ENCODE assay signal across 1 cellular context in genomic region chr4:4472344-4472958, GRCh38.
TF ChIP-seq lines count a peak whose summit lies in the region.

No MANE protein-coding gene starts in this region.

TF ChIP-seq in HepG2, 621 proteins besides CTCF, POLR2A, EP300 and RAD21 (continued from another document and continues in another):
- TF ChIP-seq DZIP1 (CRISPR knock-in tag; IDR thresholded peaks at IDR 0.05) (no peak), SKIL (CRISPR knock-in tag; IDR thresholded peaks at IDR 0.05; ENCODE audit: borderline replicate concordance) (no peak), AGO1 (IDR thresholded peaks at IDR 0.05; ENCODE audit: low read depth, low read length, poor library complexity, severe bottlenecking) (no peak), ZNF251 (CRISPR knock-in tag; IDR thresholded peaks at IDR 0.05) (no peak), ZNF230 (CRISPR knock-in tag; IDR thresholded peaks at IDR 0.05) (no peak), TRIM24 (CRISPR knock-in tag; IDR thresholded peaks at IDR 0.05) (no peak), WIZ (CRISPR knock-in tag; IDR thresholded peaks at IDR 0.05) (peak; percentile 70; the same call in 1 of the 2 replicates), MED1 (CRISPR knock-in tag; IDR thresholded peaks at IDR 0.05) (peak; percentile 87), MAFF (IDR thresholded peaks at IDR 0.05; ENCODE audit: low read depth, low read length) (no peak), ZNF263 (CRISPR knock-in tag; IDR thresholded peaks at IDR 0.05) (no peak), ATAD3A (CRISPR knock-in tag; IDR thresholded peaks at IDR 0.05) (no peak), ZSCAN22 (CRISPR knock-in tag; IDR thresholded peaks at IDR 0.05) (no peak), ZNF768 (CRISPR knock-in tag; IDR thresholded peaks at IDR 0.05) (no peak), KLF12 (CRISPR knock-in tag; IDR thresholded peaks at IDR 0.05; ENCODE audit: borderline replicate concordance) (no peak), TMF1 (CRISPR knock-in tag; IDR thresholded peaks at IDR 0.05; ENCODE audit: low read depth) (no peak), ZBTB43 (CRISPR knock-in tag; conservative IDR thresholded peaks at IDR 0.05) (peak; percentile 95), GATAD2A (CRISPR knock-in tag; IDR thresholded peaks at IDR 0.05) (peak; percentile 85), ZNF678 (CRISPR knock-in tag; IDR thresholded peaks at IDR 0.05) (no peak), MAZ (IDR thresholded peaks at IDR 0.05; ENCODE audit: borderline replicate concordance, low read depth, low read length) (no peak), MAZ (CRISPR knock-in tag; IDR thresholded peaks at IDR 0.05; ENCODE audit: low read depth) (no peak), GMEB2 (CRISPR knock-in tag; IDR thresholded peaks at IDR 0.05; ENCODE audit: low read depth) (no peak), ZNF503 (CRISPR knock-in tag; IDR thresholded peaks at IDR 0.05) (peak; percentile 58; the same call in 1 of the 2 replicates), IRF1 (CRISPR knock-in tag; IDR thresholded peaks at IDR 0.05; ENCODE audit: low read depth) (no peak), DPF2 (CRISPR knock-in tag; IDR thresholded peaks at IDR 0.05; ENCODE audit: borderline replicate concordance, low read depth) (peak; percentile 80; the same call in 1 of the 2 replicates), IRF9 (CRISPR knock-in tag; IDR thresholded peaks at IDR 0.05; ENCODE audit: borderline replicate concordance) (no peak), ZBTB39 (CRISPR knock-in tag; IDR thresholded peaks at IDR 0.05) (no peak), ARID3A (IDR thresholded peaks at IDR 0.05; ENCODE audit: low read depth, low read length) (no peak), USF2 (IDR thresholded peaks at IDR 0.05; ENCODE audit: low read depth, low read length) (no peak), USF2 (CRISPR knock-in tag; IDR thresholded peaks at IDR 0.05; ENCODE audit: borderline replicate concordance) (no peak), NFE2L2 (IDR thresholded peaks at IDR 0.05; ENCODE audit: low read length) (no peak), ETV5 (CRISPR knock-in tag; IDR thresholded peaks at IDR 0.05; ENCODE audit: borderline replicate concordance) (peak; percentile 34; the same call in 1 of the 2 replicates), ZBTB33 (CRISPR knock-in tag; IDR thresholded peaks at IDR 0.05) (no peak), EZH2 (conservative IDR thresholded peaks at IDR 0.05; ENCODE audit: low read depth, low read length) (no peak), ZFP82 (CRISPR knock-in tag; IDR thresholded peaks at IDR 0.05; ENCODE audit: borderline replicate concordance) (no peak), THAP8 (CRISPR knock-in tag; IDR thresholded peaks at IDR 0.05; ENCODE audit: borderline replicate concordance) (no peak), EED (CRISPR knock-in tag; IDR thresholded peaks at IDR 0.05) (no peak), ZNF790 (CRISPR knock-in tag; IDR thresholded peaks at IDR 0.05; ENCODE audit: borderline replicate concordance) (no peak)
